9 cellular contexts compared by ENCODE assay signal in the genomic region with DNA sequence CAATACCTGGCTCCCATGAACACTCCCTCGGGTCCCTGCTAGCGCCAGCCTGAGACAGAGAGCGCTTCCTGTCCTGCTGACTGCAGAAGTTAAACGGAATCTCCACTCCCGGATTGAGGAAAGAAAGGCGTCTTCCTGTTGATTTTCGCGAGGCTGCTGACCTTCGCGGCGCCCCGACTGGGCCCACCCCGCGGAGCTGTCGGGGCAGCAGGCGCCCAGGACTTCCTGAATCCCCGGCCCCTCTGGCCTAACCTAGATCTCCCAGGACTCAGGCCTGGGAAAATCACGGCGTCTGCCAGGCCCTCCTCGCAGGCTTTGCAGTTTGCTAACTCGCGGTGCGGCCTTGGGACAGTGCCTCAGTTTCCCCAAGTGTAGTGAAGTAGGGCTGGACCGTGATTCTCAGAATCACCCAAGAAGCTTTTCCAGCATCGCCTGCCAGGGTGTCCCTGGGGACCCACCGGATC.
DNase-seq lines count a peak whose midpoint lies in the region; ATAC-seq and TF ChIP-seq lines count a peak whose summit lies in the region.
"Had no signal": no experiment of that assay in that cellular context is flagged by ENCODE, and none has a peak within 500 bp of the region (broad histone marks: within the 10 kb centered on the region; RNA-seq: fewer than 3 reads in every experiment).

No MANE protein-coding gene starts in this region.

- intact Hi-C loops in Calu3 (cut with micrococcal nuclease; ENCODE audit: unreplicated experiment): no loop called here

- peak overlapping the region; percentile 33 to 55 for H3K4me3 ChIP-seq in right atrium auricular region

- no peak for ATAC-seq in GM21529 (IDR thresholded peaks at IDR 0.05; ENCODE audit: unreplicated experiment)

- H3K27ac Mint-ChIP-seq in Calu3 (ENCODE audit: unreplicated experiment) (no peak overlapping the region), progenitor cell of endocrine pancreas (peak overlapping the region; percentile 96)
- no peak overlapping the region for H3K27ac Mint-ChIP-seq in activated naive CD8-positive, alpha-beta T cell

- TSS peak; percentile 86 for BruUV-seq in Calu3 (replicated peaks; lab: Mats Ljungman, UMichigan)

- H3K4me3 Mint-ChIP-seq in Calu3 (ENCODE audit: low read depth, unreplicated experiment) (peak overlapping the region; percentile 75), progenitor cell of endocrine pancreas (ENCODE audit: low read depth) (peak overlapping the region; percentile 80)
- H3K4me3 Mint-ChIP-seq in activated naive CD8-positive, alpha-beta T cell: peak overlapping the region; percentile 77

- H3K9me3 Mint-ChIP-seq in Calu3 (ENCODE audit: low read depth, unreplicated experiment): no peaks in the 10 kb centered on the region
- no peaks in the 10 kb centered on the region for H3K9me3 Mint-ChIP-seq in activated naive CD8-positive, alpha-beta T cell (ENCODE audit: low read depth)
- H3K9me3 Mint-ChIP-seq in progenitor cell of endocrine pancreas (ENCODE audit: low read depth): no peaks in the 10 kb centered on the region

- H3K27me3 ChIP-seq in right atrium auricular region: no peaks in the 10 kb centered on the region

- DNase-seq in Calu3: peak; percentile 24
- DNase-seq in right atrium auricular region (ENCODE audit: low spot score): no peak
- peak; percentile 19 for DNase-seq in progenitor cell of endocrine pancreas (ENCODE audit: low spot score, unreplicated experiment)
- no peak for DNase-seq in inferior parietal cortex (ENCODE audit: extremely low spot score)
- no peak for DNase-seq in SK-N-DZ (ENCODE audit: low spot score)
- no peak for DNase-seq in C1 segment of cervical spinal cord (lab: John Stamatoyannopoulos, UW)
- DNase-seq: NCI-H446 treated with DMSO at 0.1 percent for 48 hours had no signal

- H3K27ac ChIP-seq in right atrium auricular region: peak overlapping the region; percentile 77 to 80

- peaks cover 0 to 21% of the 10 kb centered on the region in 2 donors for H3K4me1 ChIP-seq in right atrium auricular region

- H3K4me1 Mint-ChIP-seq in Calu3 (ENCODE audit: low read depth, unreplicated experiment): peaks cover 9% of the 10 kb centered on the region
- H3K4me1 Mint-ChIP-seq in activated naive CD8-positive, alpha-beta T cell (ENCODE audit: low read depth): peaks cover 10% of the 10 kb centered on the region
- H3K4me1 Mint-ChIP-seq in progenitor cell of endocrine pancreas (ENCODE audit: low read depth): peaks cover 9% of the 10 kb centered on the region

- TF ChIP-seq CTCF in Calu3 (IDR thresholded peaks at IDR 0.05; ENCODE audit: unreplicated experiment): no peak
- no peak for TF ChIP-seq CTCF in right atrium auricular region (IDR thresholded peaks at IDR 0.05)
- TF ChIP-seq CTCF in progenitor cell of endocrine pancreas (IDR thresholded peaks at IDR 0.05; ENCODE audit: unreplicated experiment): no peak

- no peaks in the 10 kb centered on the region for H3K9me3 ChIP-seq in right atrium auricular region

- H3K36me3 Mint-ChIP-seq in Calu3 (ENCODE audit: insufficient read depth, unreplicated experiment): peaks cover 7% of the 10 kb centered on the region
- no peaks in the 10 kb centered on the region for H3K36me3 Mint-ChIP-seq in activated naive CD8-positive, alpha-beta T cell
- H3K36me3 Mint-ChIP-seq in progenitor cell of endocrine pancreas (ENCODE audit: insufficient read depth): no peaks in the 10 kb centered on the region

- CTCF ChIA-PET in Calu3 (lab: Charles Lee): interaction anchor here (0.6 to 1.1 kb wide), 5 partner anchors 111 to 328 kb away, joined by 3 to 4 read pairs (median 3); no protein-coding TSS in a partner anchor

- peaks cover 58% of the 10 kb centered on the region for H3K27me3 Mint-ChIP-seq in Calu3 (ENCODE audit: unreplicated experiment)
- H3K27me3 Mint-ChIP-seq in activated naive CD8-positive, alpha-beta T cell: peaks cover 43% of the 10 kb centered on the region
- peaks cover 25% of the 10 kb centered on the region for H3K27me3 Mint-ChIP-seq in progenitor cell of endocrine pancreas

- H3K36me3 ChIP-seq in right atrium auricular region: no peaks in the 10 kb centered on the region

Comparison
In these comparisons a context has a peak if more than half of its experiments do, and no peak if none do; other contexts are left out.
1. DNase-seq: peak in Calu3 (single experiment) and progenitor cell of endocrine pancreas (single experiment); none in right atrium auricular region (single experiment), inferior parietal cortex (single experiment), SK-N-DZ (single experiment) and C1 segment of cervical spinal cord (0 of 14).
2. Peak in every context shown above with its lines, with median percentiles within 50 percentile points of each other: H3K4me3 Mint-ChIP-seq.